Comparison of ENCODE assay signal across 12 cellular contexts in the genomic region with DNA sequence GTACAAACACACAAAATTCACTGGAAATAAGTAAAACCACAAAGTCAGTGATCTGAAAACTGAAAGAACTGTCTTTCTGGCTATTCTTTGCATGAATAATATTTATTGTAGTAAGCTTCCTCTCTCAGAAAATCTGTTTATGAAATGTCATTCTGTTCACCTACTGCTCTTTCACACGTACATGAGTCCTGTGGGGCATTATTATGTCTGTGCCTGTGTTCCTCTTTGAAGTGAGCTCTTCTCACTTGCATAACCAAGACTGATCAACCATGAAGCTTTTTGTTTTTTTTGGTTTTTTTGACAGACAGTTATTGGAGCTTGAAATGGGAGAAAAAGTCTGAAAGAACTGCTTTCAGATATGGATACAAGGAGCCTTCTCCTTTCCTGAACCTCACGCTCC.
DNase-seq lines count a peak whose midpoint lies in the region; ATAC-seq and TF ChIP-seq lines count a peak whose summit lies in the region.
"Had no signal": no experiment of that assay in that cellular context is flagged by ENCODE, and none has a peak within 500 bp of the region (broad histone marks: within the 10 kb centered on the region; RNA-seq: fewer than 3 reads in every experiment).

No MANE protein-coding gene starts in this region.

- H3K4me1 Mint-ChIP-seq in CD14-positive monocyte, result peaks cover 8% of the 10 kb centered on the region
- H3K4me1 Mint-ChIP-seq: brain had no signal

- peaks cover 0 to 3% (median 2%) of the 10 kb centered on the region in 7 donors for H3K9me3 Mint-ChIP-seq in CD14-positive monocyte

- TF ChIP-seq POLR2A in body of pancreas (IDR thresholded peaks at IDR 0.05), result no peak

- no peaks in the 10 kb centered on the region for H3K4me1 ChIP-seq in body of pancreas

- no peak overlapping the region for H3K4me3 Mint-ChIP-seq in CD14-positive monocyte
- H3K4me3 Mint-ChIP-seq: brain had no signal

- H3K27ac ChIP-seq in body of pancreas, result no peak overlapping the region
- H3K27ac ChIP-seq: 22Rv1 had no signal

- H3K36me3 Mint-ChIP-seq in CD14-positive monocyte, result no peaks in the 10 kb centered on the region

- DNase-seq in DMS53 (lab: John Stamatoyannopoulos, UW) (peak; percentile 1), DMS53 treated with DMSO at 0.1 percent for 48 hours (lab: John Stamatoyannopoulos, UW; ENCODE audit: unreplicated experiment) (no peak), renal cortical epithelial cell (ENCODE audit: low read depth) (peak; percentile 80), body of pancreas (no peak), CD14-positive monocyte (ENCODE audit: low spot score) (no peak)
- no peak for DNase-seq in stimulated activated CD4-positive, alpha-beta T cell treated with anti-CD3 and anti-CD28 coated beads, Interleukin-4, amount 100 ng/mL, for 1 hour
- DNase-seq: activated CD4-positive, alpha-beta T cell treated with anti-CD3 and anti-CD28 coated beads, Interleukin-2, amount 50 U/mL, for 1 hour; NCI-H1694 treated with DMSO at 0.1 percent for 48 hours had no signal

- no peaks in the 10 kb centered on the region for H3K27me3 ChIP-seq in body of pancreas

- H3K27ac Mint-ChIP-seq in CD14-positive monocyte, result no peak overlapping the region

- 84 to 87% methylated on average over 2 of the region's 2 CpGs for WGBS in body of pancreas, 2 donors

- ATAC-seq in GM21825 (IDR thresholded peaks at IDR 0.05; ENCODE audit: unreplicated experiment) (peak; percentile 94), HG03442 (IDR thresholded peaks at IDR 0.05; ENCODE audit: unreplicated experiment) (peak; percentile 89), body of pancreas (no peak)

- H3K27me3 Mint-ChIP-seq in CD14-positive monocyte (ENCODE audit: low read depth in 3 of 3), result peaks cover 0 to 4% (median 0%) of the 10 kb centered on the region in 3 donors
- H3K27me3 Mint-ChIP-seq: brain had no signal

- no peaks in the 10 kb centered on the region for H3K9me3 ChIP-seq in body of pancreas

- no peak overlapping the region for H3K4me3 ChIP-seq in body of pancreas

- H3K36me3 ChIP-seq in body of pancreas (replicated peaks in 1 of 2; ENCODE audit: insufficient read depth in 1 of 2, low read depth in 2 of 2), result no peaks in the 10 kb centered on the region

- intact Hi-C loops in body of pancreas (cut with DNase I), result no loop called here
- intact Hi-C loops in CD14-positive monocyte (cut with micrococcal nuclease), result no loop called here

- TF ChIP-seq CTCF in body of pancreas (IDR thresholded peaks at IDR 0.05), result no peak
- TF ChIP-seq CTCF in CD14-positive monocyte (IDR thresholded peaks at IDR 0.05), result no peak

Comparison
In these comparisons a context has a peak if more than half of its experiments do, and no peak if none do; other contexts are left out.
1. DNase-seq: peak in DMS53 (single experiment) and renal cortical epithelial cell (single experiment); none in DMS53 treated with DMSO at 0.1 percent for 48 hours (single experiment), stimulated activated CD4-positive, alpha-beta T cell treated with anti-CD3 and anti-CD28 coated beads, Interleukin-4, amount 100 ng/mL, for 1 hour (single experiment), body of pancreas (0 of 4) and CD14-positive monocyte (single experiment).